17 cellular contexts compared by ENCODE assay signal in the genomic region with DNA sequence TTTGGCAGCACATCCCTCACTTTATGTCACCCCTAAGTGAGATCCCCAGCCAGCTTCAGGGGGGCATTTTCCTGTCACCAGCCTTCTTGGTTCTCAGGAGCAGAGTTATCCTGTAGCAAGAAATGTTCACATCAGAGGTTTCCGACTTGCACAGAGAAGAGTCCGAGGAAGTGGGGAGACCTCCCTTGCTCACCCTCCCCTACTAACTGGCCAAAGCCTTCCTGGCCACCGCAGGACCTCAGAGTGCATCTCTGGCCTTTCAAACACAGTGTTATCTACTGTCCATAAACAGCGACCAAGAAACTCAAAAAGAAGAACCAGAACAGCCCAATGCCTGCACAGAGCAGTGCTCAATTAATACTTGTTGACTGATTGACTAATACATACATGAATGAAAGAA.
DNase-seq lines count a peak whose midpoint lies in the region; ATAC-seq and TF ChIP-seq lines count a peak whose summit lies in the region.
"Had no signal": no experiment of that assay in that cellular context is flagged by ENCODE, and none has a peak within 500 bp of the region (broad histone marks: within the 10 kb centered on the region; RNA-seq: fewer than 3 reads in every experiment).

No MANE protein-coding gene starts in this region.

- H3K27ac Mint-ChIP-seq in chondrocyte (ENCODE audit: unreplicated experiment): peak overlapping the region; percentile 81
- H3K27ac Mint-ChIP-seq: CD8-positive, alpha-beta T cell had no signal

- POLR2A ChIA-PET in SK-N-SH (lab: Yijun Ruan, JAX): no interaction called here

- H3K27me3 Mint-ChIP-seq in chondrocyte (ENCODE audit: low read depth): no peaks in the 10 kb centered on the region

- no peaks in the 10 kb centered on the region for H3K9me2 ChIP-seq in SK-N-SH

- no peak for TF ChIP-seq EP300 in SK-N-SH (IDR thresholded peaks at IDR 0.05; ENCODE audit: borderline replicate concordance in 1 of 2, low read depth in 1 of 2, low read length in 1 of 2)

- H3K4me1 ChIP-seq in SK-N-SH (ENCODE audit: control insufficient read depth in 1 of 2, insufficient read depth in 2 of 2, low read depth in 1 of 2, low read length in 1 of 2) (peaks cover 0 to 13% of the 10 kb centered on the region in 2 experiments; a peak in 2 of 4 replicates), mesodermal cell (ENCODE audit: control insufficient read depth, insufficient read depth, low read length, poor library complexity, severe bottlenecking) (peaks cover 50% of the 10 kb centered on the region), smooth muscle cell (ENCODE audit: low read depth) (peaks cover 4% of the 10 kb centered on the region)

- peaks cover 2% of the 10 kb centered on the region for H3K9me3 Mint-ChIP-seq in chondrocyte (ENCODE audit: low read depth)
- H3K9me3 Mint-ChIP-seq: CD8-positive, alpha-beta T cell had no signal

- H3K27ac ChIP-seq in SK-N-SH (ENCODE audit: low read depth in 2 of 2, low read length in 1 of 2): peak overlapping the region in 1 of 2 experiments; percentile 48; a peak in 1 of 4 replicates
- H3K27ac ChIP-seq in mesodermal cell (ENCODE audit: low read depth, low read length, severe bottlenecking): peak overlapping the region; percentile 64
- no peak overlapping the region for H3K27ac ChIP-seq in smooth muscle cell (ENCODE audit: low read depth)
- H3K27ac ChIP-seq: 22Rv1 had no signal

- no peaks in the 10 kb centered on the region for H3K27me3 ChIP-seq in SK-N-SH (ENCODE audit: insufficient read depth)
- peaks cover 7% of the 10 kb centered on the region for H3K27me3 ChIP-seq in smooth muscle cell (ENCODE audit: low read depth)

- H3K36me3 ChIP-seq in SK-N-SH (replicated peaks in 1 of 2; ENCODE audit: control insufficient read depth in 1 of 2, insufficient read depth in 2 of 2, low read length in 1 of 2) (no peaks in the 10 kb centered on the region), mesodermal cell (ENCODE audit: control insufficient read depth, insufficient read depth, low read length) (no peaks in the 10 kb centered on the region), smooth muscle cell (ENCODE audit: low read depth) (no peaks in the 10 kb centered on the region)

- H3K4me2 ChIP-seq in SK-N-SH (no peak overlapping the region; the same call in 1 of the 2 replicates), smooth muscle cell (peak overlapping the region; percentile 42)

- CTCF ChIA-PET in SK-N-SH (lab: Yijun Ruan, JAX): no interaction called here

- H3F3A ChIP-seq in SK-N-SH (replicated peaks; ENCODE audit: insufficient read depth): peaks cover 4% of the 10 kb centered on the region
- H3F3A ChIP-seq in smooth muscle cell (ENCODE audit: low read depth): peaks cover 4% of the 10 kb centered on the region

- H3K9me3 ChIP-seq in SK-N-SH (no peaks in the 10 kb centered on the region), mesodermal cell (ENCODE audit: control insufficient read depth, low read length) (no peaks in the 10 kb centered on the region), smooth muscle cell (replicated peaks; ENCODE audit: low read depth) (no peaks in the 10 kb centered on the region)

- H3K4me3 Mint-ChIP-seq in chondrocyte (ENCODE audit: unreplicated experiment): no peak overlapping the region
- H3K4me3 Mint-ChIP-seq: CD8-positive, alpha-beta T cell had no signal

- H3K4me3 ChIP-seq in SK-N-SH (ENCODE audit: low read depth in 2 of 2, low read length in 1 of 2) (no peak overlapping the region), mesodermal cell (ENCODE audit: extremely low read depth, insufficient read depth, low read length, poor library complexity, severe bottlenecking) (no peak overlapping the region), smooth muscle cell (no peak overlapping the region)

- ATAC-seq in SK-N-SH treated with all-trans-retinoic acid at 6 μM for 48 hours (no peak), Right ventricle myocardium superior (ENCODE audit: poor library complexity) (no peak)
- ATAC-seq: CD8-positive, alpha-beta T cell had no signal

- H4K20me1 ChIP-seq in SK-N-SH (ENCODE audit: insufficient read depth): no peaks in the 10 kb centered on the region
- no peaks in the 10 kb centered on the region for H4K20me1 ChIP-seq in smooth muscle cell (ENCODE audit: low read depth)

- H3K36me3 Mint-ChIP-seq in chondrocyte (ENCODE audit: low read depth): no peaks in the 10 kb centered on the region
- H3K36me3 Mint-ChIP-seq: CD8-positive, alpha-beta T cell had no signal

- H3K9ac ChIP-seq in SK-N-SH: no peak overlapping the region
- no peak overlapping the region for H3K9ac ChIP-seq in smooth muscle cell (ENCODE audit: low read depth)

- intact Hi-C loops in Right ventricle myocardium superior (cut with DNase I): no loop called here

- H3K79me2 ChIP-seq in SK-N-SH (ENCODE audit: insufficient read depth) (no peaks in the 10 kb centered on the region), smooth muscle cell (ENCODE audit: low read depth) (no peaks in the 10 kb centered on the region)

- TF ChIP-seq CTCF in SK-N-SH (IDR thresholded peaks at IDR 0.05): no peak
- TF ChIP-seq CTCF in chondrocyte (IDR thresholded peaks at IDR 0.05): no peak
- no peak for TF ChIP-seq CTCF in smooth muscle cell (IDR thresholded peaks at IDR 0.05; ENCODE audit: borderline replicate concordance, insufficient read depth, poor library complexity, severe bottlenecking)

- TF ChIP-seq RAD21 in SK-N-SH (IDR thresholded peaks at IDR 0.05; ENCODE audit: low read length): no peak

- H2AFZ ChIP-seq in SK-N-SH (ENCODE audit: low read depth): peak overlapping the region; percentile 76; the same call in 1 of the 2 replicates
- H2AFZ ChIP-seq in smooth muscle cell (ENCODE audit: low read depth): no peak overlapping the region

- 86% methylated on average over 4 of the region's 4 CpGs for WGBS in SK-N-SH (ENCODE audit: low lambda C conversion rate)
- WGBS in mesodermal cell (ENCODE audit: insufficient coverage in 2 of 2), 2 experiments: 84 to 97% methylated on average over 3 to 4 of the region's 4 CpGs
- WGBS in smooth muscle cell (ENCODE audit: low lambda C conversion rate): 78% methylated on average over 4 of the region's 4 CpGs

- H3K4me1 Mint-ChIP-seq in chondrocyte (ENCODE audit: low read depth): peaks cover 68% of the 10 kb centered on the region

- DNase-seq in SK-N-SH (no peak), chondrocyte (ENCODE audit: low spot score) (no peak), smooth muscle cell (lab: John Stamatoyannopoulos, UW; ENCODE audit: unreplicated experiment) (no peak), SKM-1 (lab: John Stamatoyannopoulos, UW; ENCODE audit: unreplicated experiment) (no peak), kidney glomerular epithelial cell (lab: John Stamatoyannopoulos, UW) (no peak), Right ventricle myocardium superior (no peak)
- DNase-seq: CD8-positive, alpha-beta T cell; DND-41; HCEC 1CT; KG1; NCI-H1417 treated with DMSO at 0.1 percent for 48 hours; NCI-H1930; NCI-H446; NK-92 treated with Interleukin-12 subunit alpha and Interleukin-12 subunit beta, amount 100 ng/mL, for 24 hours had no signal

TF ChIP-seq in SK-N-SH, 30 proteins besides CTCF, POLR2A, EP300 and RAD21 (continues in another document):
- TF ChIP-seq YY1 (IDR thresholded peaks at IDR 0.05; ENCODE audit: low read depth) (no peak), GABPA (IDR thresholded peaks at IDR 0.05; ENCODE audit: low read depth) (no peak), RXRA (IDR thresholded peaks at IDR 0.05; ENCODE audit: borderline replicate concordance, low read depth) (no peak), FOSL2 (IDR thresholded peaks at IDR 0.05; ENCODE audit: borderline replicate concordance, low read depth) (no peak), MAX (IDR thresholded peaks at IDR 0.05; ENCODE audit: low read depth) (no peak), TCF12 (IDR thresholded peaks at IDR 0.05) (no peak), CHD2 (IDR thresholded peaks at IDR 0.05; ENCODE audit: low read length, partially characterized antibody) (no peak), FOXJ3 (CRISPR knock-in tag; IDR thresholded peaks at IDR 0.05) (no peak), PBX3 (IDR thresholded peaks at IDR 0.05) (no peak)

TF ChIP-seq in SK-N-SH treated with all-trans-retinoic acid at 6 μM for 48 hours, 23 proteins besides CTCF, POLR2A, EP300 and RAD21:
- TF ChIP-seq ZNF565 (CRISPR knock-in tag; conservative IDR thresholded peaks at IDR 0.05; ENCODE audit: low read depth) (no peak), ISL1 (CRISPR knock-in tag; IDR thresholded peaks at IDR 0.05) (no peak), RARB (CRISPR knock-in tag; IDR thresholded peaks at IDR 0.05) (no peak), BACH2 (CRISPR knock-in tag; IDR thresholded peaks at IDR 0.05; ENCODE audit: borderline replicate concordance) (no peak), SNAI2 (CRISPR knock-in tag; IDR thresholded peaks at IDR 0.05) (no peak), ZFP30 (CRISPR knock-in tag; IDR thresholded peaks at IDR 0.05) (no peak), ARNTL (CRISPR knock-in tag; IDR thresholded peaks at IDR 0.05; ENCODE audit: borderline replicate concordance, low read depth) (no peak), PPARA (CRISPR knock-in tag; IDR thresholded peaks at IDR 0.05; ENCODE audit: borderline replicate concordance) (no peak), TOX (CRISPR knock-in tag; IDR thresholded peaks at IDR 0.05; ENCODE audit: borderline replicate concordance) (no peak), TCF4 (CRISPR knock-in tag; IDR thresholded peaks at IDR 0.05; ENCODE audit: borderline replicate concordance) (no peak), GLIS3 (CRISPR knock-in tag; IDR thresholded peaks at IDR 0.05) (no peak)
